15 cellular contexts compared by ENCODE assay signal in genomic region chr16:79150128-79150527, GRCh38.
A peak's percentile ranks its signal among the peaks of the same experiment; 100 is the strongest.
DNase-seq lines count a peak whose midpoint lies in the region; ATAC-seq and TF ChIP-seq lines count a peak whose summit lies in the region.
"Had no signal": no experiment of that assay in that cellular context is flagged by ENCODE, and none has a peak within 500 bp of the region (broad histone marks: within the 10 kb centered on the region; RNA-seq: fewer than 3 reads in every experiment).

No MANE protein-coding gene starts in this region.

- no peaks in the 10 kb centered on the region for H3K27me3 ChIP-seq in CD8-positive, alpha-beta memory T cell (ENCODE audit: insufficient read depth, low read length, poor library complexity, severe bottlenecking)
- no peaks in the 10 kb centered on the region for H3K27me3 ChIP-seq in endodermal cell (ENCODE audit: control insufficient read depth, insufficient read depth, low read length, poor library complexity, severe bottlenecking)
- H3K27me3 ChIP-seq: BE2C had no signal

- H3K27ac ChIP-seq in CD8-positive, alpha-beta memory T cell (ENCODE audit: low read depth, low read length): no peak overlapping the region
- no peak overlapping the region for H3K27ac ChIP-seq in endodermal cell (ENCODE audit: low read depth, low read length)

- intact Hi-C loops in Calu3 (cut with micrococcal nuclease; ENCODE audit: unreplicated experiment) (loop anchor here (5.0 kb wide), 2 partner anchors 112 to 163 kb away; no protein-coding TSS in a partner anchor), left colon (cut with DNase I, micrococcal nuclease) (no loop called here)

- H3K9me3 ChIP-seq in CD8-positive, alpha-beta memory T cell (ENCODE audit: low read length): no peaks in the 10 kb centered on the region
- no peaks in the 10 kb centered on the region for H3K9me3 ChIP-seq in endodermal cell (ENCODE audit: control insufficient read depth, low read length)
- H3K9me3 ChIP-seq: BE2C had no signal

- H3K4me3 ChIP-seq in CD8-positive, alpha-beta memory T cell (ENCODE audit: low read length): no peak overlapping the region
- no peak overlapping the region for H3K4me3 ChIP-seq in endodermal cell (ENCODE audit: low read length)
- H3K4me3 ChIP-seq: GM23338 had no signal

- H3K9me3 Mint-ChIP-seq in Calu3 (ENCODE audit: low read depth, unreplicated experiment): no peaks in the 10 kb centered on the region
- H3K9me3 Mint-ChIP-seq in CD8-positive, alpha-beta memory T cell: no peaks in the 10 kb centered on the region
- H3K9me3 Mint-ChIP-seq in endodermal cell: no peaks in the 10 kb centered on the region
- H3K9me3 Mint-ChIP-seq: CD14-positive monocyte; CD4-positive, alpha-beta memory T cell; GM23338 had no signal

- CTCF ChIA-PET in Calu3 (lab: Charles Lee): no interaction called here
- CTCF ChIA-PET in CD8-positive, alpha-beta memory T cell (lab: Charles Lee): interaction anchor here (0.7 kb wide), 1 partner anchor 25 kb away, joined by 3 read pairs; no protein-coding TSS in a partner anchor

- H3K4me1 Mint-ChIP-seq in Calu3 (ENCODE audit: low read depth, unreplicated experiment): peaks cover 55% of the 10 kb centered on the region
- H3K4me1 Mint-ChIP-seq in CD8-positive, alpha-beta memory T cell: peaks cover 0 to 7% (median 0%) of the 10 kb centered on the region in 3 donors
- peaks cover 2% of the 10 kb centered on the region for H3K4me1 Mint-ChIP-seq in endodermal cell

- 94 to 100% methylated on average over 1 of the region's 1 CpG for WGBS in endodermal cell (ENCODE audit: insufficient coverage in 1 of 2, insufficient read length in 1 of 2), 2 experiments

- H3K4me3 Mint-ChIP-seq in Calu3 (ENCODE audit: low read depth, unreplicated experiment): no peak overlapping the region
- H3K4me3 Mint-ChIP-seq in CD8-positive, alpha-beta memory T cell: no peak overlapping the region
- no peak overlapping the region for H3K4me3 Mint-ChIP-seq in endodermal cell
- H3K4me3 Mint-ChIP-seq: CD14-positive monocyte; CD4-positive, alpha-beta memory T cell; GM23338 had no signal

- no peaks in the 10 kb centered on the region for H3K4me1 ChIP-seq in CD8-positive, alpha-beta memory T cell (ENCODE audit: insufficient read depth, low read length)
- H3K4me1 ChIP-seq in endodermal cell (ENCODE audit: control insufficient read depth, insufficient read depth, low read length): no peaks in the 10 kb centered on the region
- H3K4me1 ChIP-seq: BE2C had no signal

- H3K27ac Mint-ChIP-seq in Calu3 (ENCODE audit: unreplicated experiment): peak overlapping the region; percentile 27
- H3K27ac Mint-ChIP-seq in CD8-positive, alpha-beta memory T cell: no peak overlapping the region
- no peak overlapping the region for H3K27ac Mint-ChIP-seq in endodermal cell
- H3K27ac Mint-ChIP-seq: CD4-positive, alpha-beta memory T cell; GM23338 had no signal

- H3K36me3 ChIP-seq in CD8-positive, alpha-beta memory T cell (ENCODE audit: insufficient read depth, low read length): no peaks in the 10 kb centered on the region
- H3K36me3 ChIP-seq in endodermal cell (ENCODE audit: control insufficient read depth, insufficient read depth, low read length): no peaks in the 10 kb centered on the region
- H3K36me3 ChIP-seq: BE2C had no signal

- BruUV-seq in Calu3 (replicated peaks; lab: Mats Ljungman, UMichigan): no TSS peak

- H3K27me3 Mint-ChIP-seq in Calu3 (ENCODE audit: unreplicated experiment) (no peaks in the 10 kb centered on the region), endodermal cell (ENCODE audit: insufficient read depth) (peaks cover 26% of the 10 kb centered on the region)
- H3K27me3 Mint-ChIP-seq in CD8-positive, alpha-beta memory T cell: peaks cover 0 to 2% of the 10 kb centered on the region in 2 donors
- H3K27me3 Mint-ChIP-seq: CD4-positive, alpha-beta memory T cell had no signal

- no peak for TF ChIP-seq CTCF in Calu3 (IDR thresholded peaks at IDR 0.05; ENCODE audit: unreplicated experiment)
- TF ChIP-seq CTCF in endodermal cell (conservative IDR thresholded peaks at IDR 0.05): no peak

- peak; percentile 60 for ATAC-seq in left colon
- ATAC-seq: GM23338 had no signal

- H3K36me3 Mint-ChIP-seq in Calu3 (ENCODE audit: insufficient read depth, unreplicated experiment) (no peaks in the 10 kb centered on the region), endodermal cell (ENCODE audit: low read depth) (no peaks in the 10 kb centered on the region)
- no peaks in the 10 kb centered on the region for H3K36me3 Mint-ChIP-seq in CD8-positive, alpha-beta memory T cell
- H3K36me3 Mint-ChIP-seq: CD4-positive, alpha-beta memory T cell had no signal

- DNase-seq in Calu3: no peak
- DNase-seq in SW480 (ENCODE audit: low spot score): peak; percentile 1
- no peak for DNase-seq in left colon
- DNase-seq in NCI-H510A (lab: John Stamatoyannopoulos, UW): no peak
- no peak for DNase-seq in CD8-positive, alpha-beta memory T cell
- DNase-seq in NCI-H2171 treated with DMSO at 0.1 percent for 48 hours (lab: John Stamatoyannopoulos, UW): no peak
- DNase-seq in endodermal cell: no peak
- DNase-seq: ACHN; BE2C; CD4-positive, alpha-beta memory T cell; DMS79; GDM1; HCEC 1CT had no signal

- no peak overlapping the region for H3K9ac ChIP-seq in endodermal cell (ENCODE audit: extremely low read depth, low read length, poor library complexity, severe bottlenecking)

- POLR2A ChIA-PET in CD8-positive, alpha-beta memory T cell (lab: Charles Lee): no interaction called here
